In the genomic region with DNA sequence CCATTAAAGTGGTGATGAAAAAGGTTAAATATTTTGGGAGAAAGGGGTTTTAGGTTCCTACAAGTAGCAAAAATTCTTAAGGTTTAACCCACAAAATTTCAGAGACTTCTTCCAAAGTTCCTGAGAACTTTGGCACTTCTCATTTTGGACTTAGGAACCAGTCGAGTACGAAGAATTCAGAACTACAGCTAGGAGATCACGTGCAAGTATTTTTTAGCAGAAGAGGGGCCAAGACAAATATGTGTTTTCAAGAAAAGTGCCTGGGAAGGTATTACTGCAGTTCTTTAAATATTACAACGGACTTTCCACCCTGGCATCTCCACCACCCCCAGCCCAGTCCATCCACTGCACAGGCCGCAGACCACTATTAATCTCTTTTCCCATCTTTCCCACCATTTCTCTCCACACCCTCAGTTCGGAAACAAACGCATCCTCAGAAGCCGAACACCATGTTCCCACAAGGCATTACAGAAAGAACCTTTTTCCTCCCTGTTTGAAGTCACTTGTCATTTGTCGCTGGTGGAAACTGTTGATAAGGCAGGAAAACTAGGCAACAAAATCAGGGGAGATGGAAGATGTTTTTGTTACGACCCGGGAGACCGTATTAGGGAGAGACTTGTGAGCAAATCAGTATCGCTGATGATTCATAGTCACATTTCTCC, we compare ENCODE assay signal across 9 cellular contexts. TPM values are rescaled to one million over a fixed set of nuclear protein-coding genes. Genes with fewer than 3 reads are reported as not detected.
DNase-seq lines count a peak whose midpoint lies in the region; FAIRE-seq and TF ChIP-seq lines count a peak whose summit lies in the region.
"Had no signal": no experiment of that assay in that cellular context is flagged by ENCODE, and none has a peak within 500 bp of the region (broad histone marks: within the 10 kb centered on the region; RNA-seq: fewer than 3 reads in every experiment).

No MANE protein-coding gene starts in this region.

- peaks cover 54% of the 10 kb centered on the region for H3K4me1 Mint-ChIP-seq in nephron

- TF ChIP-seq CTCF in esophagus squamous epithelium (IDR thresholded peaks at IDR 0.05) = no peak
- no peak for TF ChIP-seq CTCF in nephron (IDR thresholded peaks at IDR 0.05; ENCODE audit: unreplicated experiment in 3 of 3)
- no peak for TF ChIP-seq CTCF in uterus (IDR thresholded peaks at IDR 0.05)

- H3K4me1 ChIP-seq in esophagus squamous epithelium = peaks cover 3 to 43% (median 21%) of the 10 kb centered on the region in 3 donors
- H3K4me1 ChIP-seq in uterus = no peaks in the 10 kb centered on the region

- H3K4me3 Mint-ChIP-seq in nephron = peak overlapping the region; percentile 80 to 93 (median 88)

- H3K36me3 Mint-ChIP-seq in nephron (ENCODE audit: low read depth) = peaks cover 8% of the 10 kb centered on the region

- H3K27me3 ChIP-seq in esophagus squamous epithelium = peaks cover 0 to 42% (median 0%) of the 10 kb centered on the region in 4 donors
- no peaks in the 10 kb centered on the region for H3K27me3 ChIP-seq in uterus
- H3K27me3 ChIP-seq: body of pancreas, Peyer's patch had no signal

- H3K4me3 ChIP-seq in esophagus squamous epithelium = peak overlapping the region; percentile 10 to 53 (median 26)
- H3K4me3 ChIP-seq in uterus = peak overlapping the region; percentile 25 to 41
- H3K4me3 ChIP-seq: body of pancreas had no signal

- intact Hi-C loops in esophagus squamous epithelium (cut with DNase I) = loop anchor here (10.0 kb wide), 1 partner anchor 651 kb away; no protein-coding TSS in a partner anchor
- intact Hi-C loops in uterus (cut with DNase I; ENCODE audit: low total_unique reads) = no loop called here

- DNase-seq in RCC 7860 (ENCODE audit: low spot score) = no peak
- no peak for DNase-seq in esophagus squamous epithelium (lab: John Stamatoyannopoulos, UW)
- no peak for DNase-seq in uterus
- no peak for DNase-seq in stimulated activated CD8-positive, alpha-beta memory T cell treated with anti-CD3 and anti-CD28 coated beads, Interleukin-4, amount 100 ng/mL, for 48 hours
- DNase-seq in SW 1271 (lab: John Stamatoyannopoulos, UW) = no peak
- no peak for DNase-seq in activated naive CD4-positive, alpha-beta T cell treated with Interleukin-2 at 50 U/mL for 16 hours

- H3K9me3 ChIP-seq in esophagus squamous epithelium (no peaks in the 10 kb centered on the region), uterus (no peaks in the 10 kb centered on the region)
- H3K9me3 ChIP-seq: body of pancreas, Peyer's patch had no signal

- peaks cover 23% of the 10 kb centered on the region for H3K27me3 Mint-ChIP-seq in nephron (ENCODE audit: low read depth)

- H3K36me3 ChIP-seq in esophagus squamous epithelium (no peaks in the 10 kb centered on the region), uterus (no peaks in the 10 kb centered on the region)
- H3K36me3 ChIP-seq: Peyer's patch had no signal

- H3K27ac ChIP-seq in esophagus squamous epithelium = peak overlapping the region in 3 of 4 donors; percentile 61 to 76 (median 72)
- H3K27ac ChIP-seq in uterus = peak overlapping the region; percentile 87 to 97
- H3K27ac ChIP-seq: body of pancreas had no signal

- 50 to 61% methylated on average over 13 of the region's 13 CpGs for WGBS in esophagus squamous epithelium, 2 donors

- no peaks in the 10 kb centered on the region for H3K9me3 Mint-ChIP-seq in nephron

- no peak for TF ChIP-seq POLR2A in esophagus squamous epithelium (IDR thresholded peaks at IDR 0.05)
- TF ChIP-seq POLR2A in uterus (IDR thresholded peaks at IDR 0.05) = no peak

- peak; percentile 73 for FAIRE-seq in RCC 7860 (lab: Jason Lieb, UNC)

- peak overlapping the region; percentile 75 to 83 (median 77) for H3K27ac Mint-ChIP-seq in nephron

RNA-seq across cellular contexts. Expression of a gene that starts 7.1 kb away (rescaled TPM):
- total RNA-seq in esophagus squamous epithelium = 1 to 10 TPM in 2 of 4 donors, under 1 TPM in 1, not detected in 1; 0.85 to 5.3 (median 1.4) TPM
- total RNA-seq in uterus = 10 to 100 TPM in 2 of 4 donors, 1 to 10 TPM in 2; 5.4 to 18.4 (median 10.8) TPM
